ENCODE assay signal across 1 cellular context in the genomic region with DNA sequence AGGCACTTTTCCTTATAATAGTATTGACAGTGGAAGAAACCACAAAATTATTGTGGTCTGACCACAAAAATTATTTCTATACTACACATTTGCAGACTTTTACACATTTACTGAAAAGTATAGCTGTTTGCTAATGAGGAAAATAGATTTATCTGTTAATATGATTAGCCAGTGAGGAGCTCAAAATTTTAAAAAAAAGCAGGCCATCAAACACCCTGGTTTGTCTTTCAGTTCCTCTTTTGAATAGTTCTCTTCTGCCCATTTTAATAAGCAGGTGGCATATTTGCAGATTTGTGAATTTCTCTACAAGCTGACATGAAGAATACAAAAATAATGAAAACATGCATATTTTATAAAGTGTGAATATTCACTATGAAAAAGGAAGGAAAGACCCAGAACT.
TF ChIP-seq lines count a peak whose summit lies in the region.

No MANE protein-coding gene starts in this region.

TF ChIP-seq in GM12878, 131 proteins besides CTCF, POLR2A, EP300 and RAD21 (continued from another document and continues in another):
- TF ChIP-seq MEF2B (IDR thresholded peaks at IDR 0.05; ENCODE audit: partially characterized antibody, poor library complexity, severe bottlenecking), result no peak
- TF ChIP-seq HDAC2 (IDR thresholded peaks at IDR 0.05), result no peak
- no peak for TF ChIP-seq BCLAF1 (IDR thresholded peaks at IDR 0.05)
- no peak for TF ChIP-seq ESRRA (IDR thresholded peaks at IDR 0.05; ENCODE audit: low read length)
- TF ChIP-seq GATAD2B (conservative IDR thresholded peaks at IDR 0.05; ENCODE audit: low read depth), result 0 out of 2 replicates have a peak, but pooled peaks have one; percentile 22
- TF ChIP-seq NBN (IDR thresholded peaks at IDR 0.05), result no peak
- 0 out of 2 replicates have a peak, but pooled peaks have one; percentile 17 for TF ChIP-seq MLLT1 (IDR thresholded peaks at IDR 0.05)
- TF ChIP-seq RELB (IDR thresholded peaks at IDR 0.05; ENCODE audit: low read depth), result 0 out of 2 replicates have a peak, but pooled peaks have one; percentile 29
- TF ChIP-seq CHD4 (IDR thresholded peaks at IDR 0.05), result no peak
- TF ChIP-seq MYB (IDR thresholded peaks at IDR 0.05; ENCODE audit: borderline replicate concordance, low read depth, low read length), result no peak
- no peak for TF ChIP-seq BACH1 (IDR thresholded peaks at IDR 0.05; ENCODE audit: borderline replicate concordance)
- TF ChIP-seq SMARCA5 (IDR thresholded peaks at IDR 0.05), result no peak
- no peak for TF ChIP-seq CBX5 (IDR thresholded peaks at IDR 0.05; ENCODE audit: low read depth)
- TF ChIP-seq BCL11A (IDR thresholded peaks at IDR 0.05; ENCODE audit: low read depth, low read length), result peak; percentile 47; the same call in 1 of the 2 replicates
- TF ChIP-seq HCFC1 (IDR thresholded peaks at IDR 0.05; ENCODE audit: low read length), result no peak
- TF ChIP-seq BMI1 (IDR thresholded peaks at IDR 0.05; ENCODE audit: borderline replicate concordance), result peak; percentile 26; the same call in 1 of the 2 replicates
- TF ChIP-seq ZNF24 (IDR thresholded peaks at IDR 0.05), result no peak
- peak; percentile 98 for TF ChIP-seq ZNF384 (IDR thresholded peaks at IDR 0.05; ENCODE audit: borderline replicate concordance, low read depth, low read length)
- no peak for TF ChIP-seq ATF3 (IDR thresholded peaks at IDR 0.05; ENCODE audit: borderline replicate concordance, extremely low read depth, low read depth, low read length)
- TF ChIP-seq MTA2 (IDR thresholded peaks at IDR 0.05; ENCODE audit: low read depth), result peak; percentile 82
- no peak for TF ChIP-seq SMC3 (IDR thresholded peaks at IDR 0.05; ENCODE audit: borderline replicate concordance, low read length)
- no peak for TF ChIP-seq TAF1 (IDR thresholded peaks at IDR 0.05; ENCODE audit: borderline replicate concordance, low read depth, low read length)
- no peak for TF ChIP-seq TCF7 (IDR thresholded peaks at IDR 0.05; ENCODE audit: borderline replicate concordance)
- no peak for TF ChIP-seq NRF1 (conservative IDR thresholded peaks at IDR 0.05; ENCODE audit: low read depth, low read length)
- no peak for TF ChIP-seq SUZ12 (IDR thresholded peaks at IDR 0.05; ENCODE audit: unreplicated experiment)
- TF ChIP-seq ZNF207 (IDR thresholded peaks at IDR 0.05; ENCODE audit: borderline replicate concordance), result no peak
- no peak for TF ChIP-seq ZNF592 (IDR thresholded peaks at IDR 0.05)
- TF ChIP-seq ZBTB40 (IDR thresholded peaks at IDR 0.05; ENCODE audit: borderline replicate concordance), result no peak
- TF ChIP-seq, protein P1, sequence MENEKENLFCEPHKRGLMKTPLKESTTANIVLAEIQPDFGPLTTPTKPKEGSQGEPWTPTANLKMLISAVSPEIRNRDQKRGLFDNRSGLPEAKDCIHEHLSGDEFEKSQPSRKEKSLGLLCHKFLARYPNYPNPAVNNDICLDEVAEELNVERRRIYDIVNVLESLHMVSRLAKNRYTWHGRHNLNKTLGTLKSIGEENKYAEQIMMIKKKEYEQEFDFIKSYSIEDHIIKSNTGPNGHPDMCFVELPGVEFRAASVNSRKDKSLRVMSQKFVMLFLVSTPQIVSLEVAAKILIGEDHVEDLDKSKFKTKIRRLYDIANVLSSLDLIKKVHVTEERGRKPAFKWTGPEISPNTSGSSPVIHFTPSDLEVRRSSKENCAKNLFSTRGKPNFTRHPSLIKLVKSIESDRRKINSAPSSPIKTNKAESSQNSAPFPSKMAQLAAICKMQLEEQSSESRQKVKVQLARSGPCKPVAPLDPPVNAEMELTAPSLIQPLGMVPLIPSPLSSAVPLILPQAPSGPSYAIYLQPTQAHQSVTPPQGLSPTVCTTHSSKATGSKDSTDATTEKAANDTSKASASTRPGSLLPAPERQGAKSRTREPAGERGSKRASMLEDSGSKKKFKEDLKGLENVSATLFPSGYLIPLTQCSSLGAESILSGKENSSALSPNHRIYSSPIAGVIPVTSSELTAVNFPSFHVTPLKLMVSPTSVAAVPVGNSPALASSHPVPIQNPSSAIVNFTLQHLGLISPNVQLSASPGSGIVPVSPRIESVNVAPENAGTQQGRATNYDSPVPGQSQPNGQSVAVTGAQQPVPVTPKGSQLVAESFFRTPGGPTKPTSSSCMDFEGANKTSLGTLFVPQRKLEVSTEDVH (IDR thresholded peaks at IDR 0.05; ENCODE audit: low read depth, partially characterized antibody), result no peak
- TF ChIP-seq, protein P2, sequence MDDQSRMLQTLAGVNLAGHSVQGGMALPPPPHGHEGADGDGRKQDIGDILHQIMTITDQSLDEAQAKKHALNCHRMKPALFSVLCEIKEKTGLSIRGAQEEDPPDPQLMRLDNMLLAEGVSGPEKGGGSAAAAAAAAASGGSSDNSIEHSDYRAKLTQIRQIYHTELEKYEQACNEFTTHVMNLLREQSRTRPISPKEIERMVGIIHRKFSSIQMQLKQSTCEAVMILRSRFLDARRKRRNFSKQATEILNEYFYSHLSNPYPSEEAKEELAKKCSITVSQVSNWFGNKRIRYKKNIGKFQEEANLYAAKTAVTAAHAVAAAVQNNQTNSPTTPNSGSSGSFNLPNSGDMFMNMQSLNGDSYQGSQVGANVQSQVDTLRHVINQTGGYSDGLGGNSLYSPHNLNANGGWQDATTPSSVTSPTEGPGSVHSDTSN (IDR thresholded peaks at IDR 0.05; ENCODE audit: insufficient replicate concordance, low read depth, low read length), result no peak
- TF ChIP-seq RUNX3 (IDR thresholded peaks at IDR 0.05; ENCODE audit: low read length), result peak; percentile 33; the same call in 1 of the 2 replicates
- TF ChIP-seq STAT3 (IDR thresholded peaks at IDR 0.05; ENCODE audit: low read depth, low read length), result no peak
- no peak for TF ChIP-seq BHLHE40 (IDR thresholded peaks at IDR 0.05; ENCODE audit: borderline replicate concordance in 1 of 2, low read depth in 2 of 2, low read length in 1 of 2)
- TF ChIP-seq, protein P3, sequence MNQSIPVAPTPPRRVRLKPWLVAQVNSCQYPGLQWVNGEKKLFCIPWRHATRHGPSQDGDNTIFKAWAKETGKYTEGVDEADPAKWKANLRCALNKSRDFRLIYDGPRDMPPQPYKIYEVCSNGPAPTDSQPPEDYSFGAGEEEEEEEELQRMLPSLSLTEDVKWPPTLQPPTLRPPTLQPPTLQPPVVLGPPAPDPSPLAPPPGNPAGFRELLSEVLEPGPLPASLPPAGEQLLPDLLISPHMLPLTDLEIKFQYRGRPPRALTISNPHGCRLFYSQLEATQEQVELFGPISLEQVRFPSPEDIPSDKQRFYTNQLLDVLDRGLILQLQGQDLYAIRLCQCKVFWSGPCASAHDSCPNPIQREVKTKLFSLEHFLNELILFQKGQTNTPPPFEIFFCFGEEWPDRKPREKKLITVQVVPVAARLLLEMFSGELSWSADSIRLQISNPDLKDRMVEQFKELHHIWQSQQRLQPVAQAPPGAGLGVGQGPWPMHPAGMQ (IDR thresholded peaks at IDR 0.05; ENCODE audit: borderline replicate concordance), result no peak
- TF ChIP-seq WRNIP1 (IDR thresholded peaks at IDR 0.05; ENCODE audit: borderline replicate concordance, low read depth, low read length), result no peak
- TF ChIP-seq PAX5 (IDR thresholded peaks at IDR 0.05; ENCODE audit: borderline replicate concordance, low read depth, low read length), result no peak
